Comparison of ENCODE assay signal across 17 cellular contexts in genomic region chr10:119666709-119667004, GRCh38. TPM values are rescaled to one million over a fixed set of nuclear protein-coding genes. Genes with fewer than 3 reads are reported as not detected.
DNase-seq lines count a peak whose midpoint lies in the region; ATAC-seq, FAIRE-seq and TF ChIP-seq lines count a peak whose summit lies in the region.
"Had no signal": no experiment of that assay in that cellular context is flagged by ENCODE, and none has a peak within 500 bp of the region (broad histone marks: within the 10 kb centered on the region; RNA-seq: fewer than 3 reads in every experiment).

No MANE protein-coding gene starts in this region.

- H3K36me3 Mint-ChIP-seq in activated T-cell treated with anti-CD3 and anti-CD28 coated beads, Interleukin-2, amount 50 U/mL, for 24 hours (ENCODE audit: low read depth) = peaks cover 30% of the 10 kb centered on the region
- peaks cover 3% of the 10 kb centered on the region for H3K36me3 Mint-ChIP-seq in activated T-cell treated with anti-CD3 and anti-CD28 coated beads, Interleukin-2, amount 50 U/mL, for 4 hours (ENCODE audit: insufficient read depth)
- peaks cover 49% of the 10 kb centered on the region for H3K36me3 Mint-ChIP-seq in HFFc6 (ENCODE audit: low read depth)

- no peak overlapping the region for H3K9ac ChIP-seq in endothelial cell of umbilical vein (replicated peaks; ENCODE audit: extremely low read depth, insufficient read depth, low read length)

- no peak for TF ChIP-seq CTCF in HFFc6 (IDR thresholded peaks at IDR 0.05)
- TF ChIP-seq CTCF in endothelial cell of umbilical vein (IDR thresholded peaks at IDR 0.05; ENCODE audit: extremely low read depth in 1 of 2, insufficient read depth in 1 of 2, low read depth in 1 of 2, low read length in 2 of 2) = no peak
- no peak for TF ChIP-seq CTCF in gastrocnemius medialis (IDR thresholded peaks at IDR 0.05 in 4 of 5, conservative IDR thresholded peaks at IDR 0.05 in 1 of 5)
- no peak for TF ChIP-seq CTCF in brain microvascular endothelial cell (IDR thresholded peaks at IDR 0.05; ENCODE audit: low read depth, low read length, missing control alignments)

- H3K9me3 Mint-ChIP-seq in activated T-cell treated with anti-CD3 and anti-CD28 coated beads, Interleukin-2, amount 50 U/mL, for 24 hours = no peaks in the 10 kb centered on the region
- no peaks in the 10 kb centered on the region for H3K9me3 Mint-ChIP-seq in activated T-cell treated with anti-CD3 and anti-CD28 coated beads, Interleukin-2, amount 50 U/mL, for 4 hours
- no peaks in the 10 kb centered on the region for H3K9me3 Mint-ChIP-seq in HFFc6

- no peaks in the 10 kb centered on the region for H3K27me3 ChIP-seq in endothelial cell of umbilical vein (ENCODE audit: control insufficient read depth in 2 of 2, insufficient read depth in 2 of 2, low read length in 2 of 2)
- no peaks in the 10 kb centered on the region for H3K27me3 ChIP-seq in gastrocnemius medialis
- H3K27me3 ChIP-seq in brain microvascular endothelial cell (replicated peaks) = no peaks in the 10 kb centered on the region
- H3K27me3 ChIP-seq: neutrophil had no signal

- no peak for ATAC-seq in activated T-cell treated with anti-CD3 and anti-CD28 coated beads, Interleukin-2, amount 50 U/mL, for 4 hours
- ATAC-seq in gastrocnemius medialis = no peak

- in situ Hi-C loops in gastrocnemius medialis (cut with MboI; ENCODE audit: low sequenced_read_pairs in 4 of 4) (no loop called here), brain microvascular endothelial cell (cut with HindIII; ENCODE audit: low pct_ligation_motif_present, low sequenced_read_pairs) (no loop called here)

- H3K36me3 ChIP-seq in endothelial cell of umbilical vein (ENCODE audit: control insufficient read depth in 2 of 2, extremely low read depth in 1 of 2, insufficient read depth in 2 of 2, low read length in 2 of 2) = peaks cover 7 to 9% of the 10 kb centered on the region in 2 experiments
- H3K36me3 ChIP-seq in gastrocnemius medialis = peaks cover 0 to 20% of the 10 kb centered on the region in 2 donors
- H3K36me3 ChIP-seq in brain microvascular endothelial cell (replicated peaks) = peaks cover 22% of the 10 kb centered on the region
- H3K36me3 ChIP-seq: neutrophil had no signal

- H3K9me3 ChIP-seq in endothelial cell of umbilical vein (replicated peaks; ENCODE audit: control insufficient read depth, insufficient read depth, low read length) = no peaks in the 10 kb centered on the region
- no peaks in the 10 kb centered on the region for H3K9me3 ChIP-seq in gastrocnemius medialis
- H3K9me3 ChIP-seq: neutrophil had no signal

- CTCF ChIA-PET in endothelial cell of umbilical vein (lab: Charles Lee) = interaction anchor here (1.1 to 2.1 kb wide), 4 partner anchors 9 to 64 kb away, joined by 3 to 15 read pairs (median 4); no protein-coding TSS in a partner anchor

- TF ChIP-seq POLR2A in endothelial cell of umbilical vein (IDR thresholded peaks at IDR 0.05; ENCODE audit: low read depth, low read length) (no peak), gastrocnemius medialis (IDR thresholded peaks at IDR 0.05) (no peak)

- H3K27ac ChIP-seq in endothelial cell of umbilical vein (ENCODE audit: insufficient read depth, low read depth, low read length) (no peak overlapping the region), gastrocnemius medialis (peak overlapping the region; percentile 91 to 99 (median 97)), brain microvascular endothelial cell (no peak overlapping the region), caudate nucleus (ENCODE audit: low read depth, low read length) (no peak overlapping the region)
- H3K27ac ChIP-seq: neutrophil had no signal

- H4K20me1 ChIP-seq in endothelial cell of umbilical vein (replicated peaks; ENCODE audit: control insufficient read depth, extremely low read depth, insufficient read depth, low read length) = peaks cover 3% of the 10 kb centered on the region

- dilution Hi-C loops in endothelial cell of umbilical vein (cut with MboI; ENCODE audit: extremely low pct_ligation_motif_present, low sequenced_read_pairs) = no loop called here

- H3K27me3 Mint-ChIP-seq in activated T-cell treated with anti-CD3 and anti-CD28 coated beads, Interleukin-2, amount 50 U/mL, for 24 hours = no peaks in the 10 kb centered on the region
- no peaks in the 10 kb centered on the region for H3K27me3 Mint-ChIP-seq in activated T-cell treated with anti-CD3 and anti-CD28 coated beads, Interleukin-2, amount 50 U/mL, for 4 hours (ENCODE audit: low read depth)
- peaks cover 3% of the 10 kb centered on the region for H3K27me3 Mint-ChIP-seq in HFFc6 (ENCODE audit: insufficient read depth)

- H3K4me1 Mint-ChIP-seq in activated T-cell treated with anti-CD3 and anti-CD28 coated beads, Interleukin-2, amount 50 U/mL, for 24 hours (ENCODE audit: low read depth) = peaks cover 56% of the 10 kb centered on the region
- H3K4me1 Mint-ChIP-seq in activated T-cell treated with anti-CD3 and anti-CD28 coated beads, Interleukin-2, amount 50 U/mL, for 4 hours (ENCODE audit: low read depth) = peaks cover 51% of the 10 kb centered on the region
- peaks cover 91% of the 10 kb centered on the region for H3K4me1 Mint-ChIP-seq in HFFc6 (ENCODE audit: low read depth)

- H3K4me3 ChIP-seq in endothelial cell of umbilical vein (replicated peaks in 1 of 3; ENCODE audit: insufficient read depth in 1 of 3, low read depth in 1 of 3, low read length in 3 of 3) (no peak overlapping the region), gastrocnemius medialis (no peak overlapping the region), brain microvascular endothelial cell (ENCODE audit: low read depth, low read length) (no peak overlapping the region)

- no peak overlapping the region for H3K4me2 ChIP-seq in endothelial cell of umbilical vein (ENCODE audit: insufficient read depth, low read length)

- H3K79me2 ChIP-seq in endothelial cell of umbilical vein (ENCODE audit: control insufficient read depth, insufficient read depth, low read length) = peaks cover 91% of the 10 kb centered on the region

- DNase-seq in activated T-cell treated with anti-CD3 and anti-CD28 coated beads, Interleukin-2, amount 50 U/mL, for 24 hours = no peak
- no peak for DNase-seq in activated T-cell treated with anti-CD3 and anti-CD28 coated beads, Interleukin-2, amount 50 U/mL, for 4 hours
- DNase-seq in HFFc6 = no peak
- no peak for DNase-seq in endothelial cell of umbilical vein (ENCODE audit: low read depth, low spot score)
- DNase-seq in gastrocnemius medialis = no peak
- no peak for DNase-seq in brain microvascular endothelial cell
- no peak for DNase-seq in SKM-1 treated with dmso at 0.1 percent for 144 hours (lab: John Stamatoyannopoulos, UW; ENCODE audit: unreplicated experiment)
- DNase-seq in caudate nucleus (lab: John Stamatoyannopoulos, UW) = no peak
- DNase-seq: activated CD4-positive, CD25-positive, alpha-beta regulatory T cell; activated CD8-positive, alpha-beta memory T cell treated with anti-CD3 and anti-CD28 coated beads, Interleukin-2, amount 50 U/mL, for 48 hours; H7; MM.1S; NCI-H2029; NCI-H510A treated with DMSO at 0.1 percent for 48 hours; stimulated activated CD4-positive, alpha-beta T cell treated with anti-CD3 and anti-CD28 coated beads, Interleukin-4, amount 100 ng/mL, for 24 hours had no signal

- BruUV-seq in endothelial cell of umbilical vein (replicated peaks; lab: Mats Ljungman, UMichigan) = no TSS peak

- POLR2A ChIA-PET in endothelial cell of umbilical vein (lab: Charles Lee) = no interaction called here

- H3K27ac Mint-ChIP-seq in activated T-cell treated with anti-CD3 and anti-CD28 coated beads, Interleukin-2, amount 50 U/mL, for 24 hours = peak overlapping the region; percentile 74
- H3K27ac Mint-ChIP-seq in HFFc6 = peak overlapping the region; percentile 96

- peak; percentile 58 for FAIRE-seq in endothelial cell of umbilical vein (lab: Jason Lieb, UNC)
- FAIRE-seq: endometrium had no signal

- H2AFZ ChIP-seq in endothelial cell of umbilical vein (ENCODE audit: low read depth, low read length) = no peak overlapping the region

- H3K4me1 ChIP-seq in endothelial cell of umbilical vein (ENCODE audit: control insufficient read depth, extremely low read depth, insufficient read depth, low read length) = peaks cover 14% of the 10 kb centered on the region
- H3K4me1 ChIP-seq in gastrocnemius medialis = peaks cover 93 to 95% of the 10 kb centered on the region in 2 donors

- no peak overlapping the region for H3K4me3 Mint-ChIP-seq in activated T-cell treated with anti-CD3 and anti-CD28 coated beads, Interleukin-2, amount 50 U/mL, for 24 hours
- no peak overlapping the region for H3K4me3 Mint-ChIP-seq in activated T-cell treated with anti-CD3 and anti-CD28 coated beads, Interleukin-2, amount 50 U/mL, for 4 hours
- H3K4me3 Mint-ChIP-seq in HFFc6 = peak overlapping the region; percentile 71; the same call in 1 of the 2 replicates

- intact Hi-C loops in endothelial cell of umbilical vein (cut with micrococcal nuclease) (loop anchor here (1.0 kb wide), 1 partner anchor 8 kb away; no protein-coding TSS in a partner anchor), gastrocnemius medialis (cut with DNase I; ENCODE audit: low total_unique reads) (loop anchor here (1.0 kb wide), 1 partner anchor 8 kb away; no protein-coding TSS in a partner anchor)

- no peaks in the 10 kb centered on the region for H3K9me1 ChIP-seq in endothelial cell of umbilical vein (replicated peaks; ENCODE audit: control insufficient read depth, extremely low read depth, insufficient read depth, low read length)

RNA-seq across cellular contexts. Expression of gene BAG3, which starts 15.5 kb away (rescaled TPM):
- 10 to 100 TPM; 14.7 to 21.6 (median 15.8) TPM for total RNA-seq in activated T-cell treated with anti-CD3 and anti-CD28 coated beads, Interleukin-2, amount 50 U/mL, for 4 hours
- 100 to 1,000 TPM in 4 of 6 experiments, 10 to 100 TPM in 2; 97.2 to 108 (median 101) TPM for total RNA-seq in HFFc6 (2021; fragmentation: NEBNext Ultra II Directional; extraction: Animal tissue kit (Norgen Biotek cat#: 25700))
- 65.4 and 66.7 TPM in 2 replicates for total RNA-seq in endothelial cell of umbilical vein
- 22.3 and 25.2 TPM in 2 replicates for polyA plus RNA-seq in endothelial cell of umbilical vein
- polyA plus RNA-seq in endothelial cell of umbilical vein (2011; cell fraction: cytosol; rRNA removed) = 23.7 and 25.2 TPM in 2 replicates
- polyA plus RNA-seq in endothelial cell of umbilical vein (2011; cell fraction: nucleus; rRNA removed) = 17.6 and 19.2 TPM in 2 replicates
- polyA plus RNA-seq in endothelial cell of umbilical vein (2012) = 73.5 and 76.5 TPM in 2 replicates
- polyA minus RNA-seq in endothelial cell of umbilical vein = 7.7 and 9.1 TPM in 2 replicates
- polyA minus RNA-seq in endothelial cell of umbilical vein (2011; cell fraction: cytosol; rRNA and poly(A)+ RNA removed) = 8.4 TPM
- 7.2 and 11.8 TPM in 2 replicates for polyA minus RNA-seq in endothelial cell of umbilical vein (2011; cell fraction: nucleus; rRNA and poly(A)+ RNA removed)
- 100 to 1,000 TPM; 337 to 626 (median 393) TPM for total RNA-seq in gastrocnemius medialis

RNA-seq across cellular contexts. Expression of gene INPP5F, which starts 59.2 kb away (rescaled TPM):
- total RNA-seq in activated T-cell treated with anti-CD3 and anti-CD28 coated beads, Interleukin-2, amount 50 U/mL, for 4 hours = 10 to 100 TPM; 18.1 to 23.6 (median 21.1) TPM
- total RNA-seq in HFFc6 (2021; fragmentation: NEBNext Ultra II Directional; extraction: Animal tissue kit (Norgen Biotek cat#: 25700)) = 10 to 100 TPM in 5 of 6 experiments, 1 to 10 TPM in 1; 8.7 to 12.8 (median 12.5) TPM
- 20.3 and 26.6 TPM in 2 replicates for total RNA-seq in endothelial cell of umbilical vein
- polyA plus RNA-seq in endothelial cell of umbilical vein = 4.5 and 6.1 TPM in 2 replicates
- polyA plus RNA-seq in endothelial cell of umbilical vein (2011; cell fraction: cytosol; rRNA removed) = 6.6 and 8.2 TPM in 2 replicates
- polyA plus RNA-seq in endothelial cell of umbilical vein (2011; cell fraction: nucleus; rRNA removed) = 13.1 and 14.7 TPM in 2 replicates
- polyA plus RNA-seq in endothelial cell of umbilical vein (2012) = 28.5 and 29.7 TPM in 2 replicates
- polyA minus RNA-seq in endothelial cell of umbilical vein = 12.2 and 12.4 TPM in 2 replicates
- polyA minus RNA-seq in endothelial cell of umbilical vein (2011; cell fraction: cytosol; rRNA and poly(A)+ RNA removed) = 2.0 TPM
- polyA minus RNA-seq in endothelial cell of umbilical vein (2011; cell fraction: nucleus; rRNA and poly(A)+ RNA removed) = 12.6 and 34.8 TPM in 2 replicates
- total RNA-seq in gastrocnemius medialis = 10 to 100 TPM in 2 of 4 donors, 1 to 10 TPM in 2; 8.7 to 11.6 (median 10.5) TPM

Comparison
In these comparisons a context has a peak if more than half of its experiments do, and no peak if none do; other contexts are left out.
1. H3K27ac ChIP-seq: peak in gastrocnemius medialis (4 of 4); none in endothelial cell of umbilical vein (single experiment), brain microvascular endothelial cell (single experiment) and caudate nucleus (single experiment).